ENCODE assay signal across 9 cellular contexts in genomic region chr1:1894354-1895049, GRCh38. TPM values are rescaled to one million over a fixed set of nuclear protein-coding genes. Genes with fewer than 3 reads are reported as not detected.
DNase-seq lines count a peak whose midpoint lies in the region; ATAC-seq, FAIRE-seq and TF ChIP-seq lines count a peak whose summit lies in the region.
"Had no signal": no experiment of that assay in that cellular context is flagged by ENCODE, and none has a peak within 500 bp of the region (broad histone marks: within the 10 kb centered on the region; RNA-seq: fewer than 3 reads in every experiment).

No MANE protein-coding gene starts in this region.

- H3K4me2 ChIP-seq in HCT116 (ENCODE audit: low read length) (peak overlapping the region; percentile 37), astrocyte (ENCODE audit: low read length) (peak overlapping the region; percentile 15)

- FAIRE-seq in astrocyte (lab: Jason Lieb, UNC), result no peak
- FAIRE-seq in D721Med (lab: Jason Lieb, UNC), result no peak

- H3K9me3 ChIP-seq in HCT116 (ENCODE audit: control insufficient read depth in 1 of 2, insufficient read depth in 1 of 2, low read depth in 1 of 2, low read length in 2 of 2), result no peaks in the 10 kb centered on the region
- H3K9me3 ChIP-seq in astrocyte (ENCODE audit: insufficient read depth, low read depth, low read length), result no peaks in the 10 kb centered on the region

- H2AFZ ChIP-seq in ACC112 (ENCODE audit: low read length, unreplicated experiment) (no peak overlapping the region), HCT116 (ENCODE audit: low read depth, low read length, poor library complexity, severe bottlenecking) (no peak overlapping the region), astrocyte (ENCODE audit: low read depth, low read length) (no peak overlapping the region)

- no peak overlapping the region for H3K27ac Mint-ChIP-seq in astrocyte (ENCODE audit: unreplicated experiment)
- peak overlapping the region in 5 of 6 donors; percentile 75 to 96 (median 78) for H3K27ac Mint-ChIP-seq in naive B cell

- ATAC-seq in HCT116, result no peak
- no peak for ATAC-seq in naive B cell (ENCODE audit: low read depth in 2 of 2)

- BruUV-seq in HCT116 (replicated peaks; lab: Mats Ljungman, UMichigan), result no TSS peak

- H3K9ac ChIP-seq in HCT116 (ENCODE audit: low read length) (no peak overlapping the region; the same call in 1 of the 2 replicates), astrocyte (ENCODE audit: low read length) (no peak overlapping the region)

- POLR2A ChIA-PET in HCT116 (lab: Charles Lee), result interaction anchor here (1.1 to 1.6 kb wide), 2 partner anchors 11 to 14 kb away, joined by 3 to 5 read pairs; no protein-coding TSS in a partner anchor

- TF ChIP-seq RAD21 in HCT116 (IDR thresholded peaks at IDR 0.05; ENCODE audit: low read depth), result no peak

- H3K27me3 ChIP-seq in ACC112 (ENCODE audit: insufficient read depth, low read length), result no peaks in the 10 kb centered on the region
- no peaks in the 10 kb centered on the region for H3K27me3 ChIP-seq in HCT116 (ENCODE audit: insufficient read depth, low read length)
- no peaks in the 10 kb centered on the region for H3K27me3 ChIP-seq in astrocyte (ENCODE audit: insufficient read depth, low read length)

- H3K4me3 Mint-ChIP-seq in astrocyte (ENCODE audit: unreplicated experiment) (no peak overlapping the region), naive B cell (peak overlapping the region in 6 of 8 donors; percentile 36 to 80 (median 56))

- H3K36me3 ChIP-seq in ACC112 (ENCODE audit: insufficient read depth, low read length) (no peaks in the 10 kb centered on the region), HCT116 (ENCODE audit: control insufficient read depth in 1 of 2, insufficient read depth in 2 of 2, low read length in 2 of 2) (no peaks in the 10 kb centered on the region), astrocyte (ENCODE audit: insufficient read depth, low read length) (no peaks in the 10 kb centered on the region)

- H3K4me1 ChIP-seq in ACC112 (ENCODE audit: control insufficient read depth, insufficient read depth, low read length, unreplicated experiment) (peaks cover 21% of the 10 kb centered on the region), HCT116 (ENCODE audit: control insufficient read depth in 1 of 2, insufficient read depth in 2 of 2, low read length in 2 of 2) (peaks cover 32 to 50% of the 10 kb centered on the region in 2 experiments), astrocyte (ENCODE audit: insufficient read depth, low read length) (peaks cover 10% of the 10 kb centered on the region)

- H3K79me2 ChIP-seq in ACC112 (ENCODE audit: control insufficient read depth, insufficient read depth, low read length, unreplicated experiment) (peaks cover 14% of the 10 kb centered on the region), HCT116 (ENCODE audit: insufficient read depth, low read length) (peaks cover 7% of the 10 kb centered on the region), astrocyte (ENCODE audit: insufficient read depth, low read length) (peaks cover 22% of the 10 kb centered on the region)

- no peak for TF ChIP-seq CTCF in HCT116 (IDR thresholded peaks at IDR 0.05 in 2 of 3, conservative IDR thresholded peaks at IDR 0.05 in 1 of 3; ENCODE audit: borderline replicate concordance in 1 of 3, insufficient read depth in 1 of 3, low read depth in 2 of 3, low read length in 2 of 3)
- no peak for TF ChIP-seq CTCF in astrocyte (IDR thresholded peaks at IDR 0.05; ENCODE audit: insufficient read depth, low read depth, low read length)
- TF ChIP-seq CTCF in D721Med (IDR thresholded peaks at IDR 0.05; ENCODE audit: insufficient read depth, missing control alignments), result no peak

- intact Hi-C loops in HCT116 (cut with micrococcal nuclease), result no loop called here

- H3K9me2 ChIP-seq in HCT116 (ENCODE audit: insufficient read depth), result no peaks in the 10 kb centered on the region

- H3K4me1 Mint-ChIP-seq in astrocyte (ENCODE audit: low read depth, unreplicated experiment) (peaks cover 16% of the 10 kb centered on the region), naive B cell (peaks cover 44 to 56% (median 49%) of the 10 kb centered on the region in 3 donors)

- peaks cover 2% of the 10 kb centered on the region for H3K36me3 Mint-ChIP-seq in astrocyte (ENCODE audit: low read depth, unreplicated experiment)
- no peaks in the 10 kb centered on the region for H3K36me3 Mint-ChIP-seq in naive B cell

- CTCF ChIA-PET in HCT116 (lab: Charles Lee), result interaction anchor here (1.2 kb wide), 1 partner anchor 12 kb away, joined by 5 read pairs; no protein-coding TSS in a partner anchor

- H3K27me3 Mint-ChIP-seq in astrocyte (ENCODE audit: low read depth, unreplicated experiment), result peaks cover 3% of the 10 kb centered on the region
- H3K27me3 Mint-ChIP-seq in naive B cell, result no peaks in the 10 kb centered on the region

- no peak overlapping the region for H3K27ac ChIP-seq in ACC112 (ENCODE audit: low read depth, low read length)
- peak overlapping the region; percentile 6; the same call in 1 of the 2 replicates for H3K27ac ChIP-seq in HCT116 (ENCODE audit: low read depth, low read length)
- no peak overlapping the region for H3K27ac ChIP-seq in astrocyte (ENCODE audit: low read depth, low read length)

- no peak for TF ChIP-seq POLR2A in HCT116 (IDR thresholded peaks at IDR 0.05; ENCODE audit: borderline replicate concordance, extremely low read depth, insufficient read depth, insufficient read length)

- H3K4me3 ChIP-seq in ACC112 (ENCODE audit: low read depth, low read length), result 0 out of 2 replicates have a peak overlapping the region, but pooled peaks have one; percentile 29
- no peak overlapping the region for H3K4me3 ChIP-seq in HCT116 (replicated peaks in 1 of 2; ENCODE audit: low read depth in 1 of 2, low read length in 2 of 2)
- H3K4me3 ChIP-seq in astrocyte (ENCODE audit: insufficient read depth, low read depth, low read length), result no peak overlapping the region

- DNase-seq in HCT116 (ENCODE audit: low read depth, low spot score), result no peak
- no peak for DNase-seq in astrocyte (ENCODE audit: low read depth)
- DNase-seq in naive B cell, result no peak
- no peak for DNase-seq in D721Med (ENCODE audit: insufficient read length, low spot score)
- no peak for DNase-seq in central memory CD4-positive, alpha-beta T cell
- DNase-seq in activated CD8-positive, alpha-beta memory T cell treated with anti-CD3 and anti-CD28 coated beads, Interleukin-2, amount 50 U/mL, for 48 hours, result no peak
- no peak for DNase-seq in activated effector memory CD4-positive, alpha-beta T cell treated with anti-CD3 and anti-CD28 coated beads, Interleukin-2, amount 50 U/mL, for 16 hours
- DNase-seq: dermis blood vessel endothelial cell had no signal

- RAD21 ChIA-PET in HCT116 (lab: Charles Lee; ENCODE audit: low non-redundant PET in 1 of 2, low total read pairs in 2 of 2, uncharacterized antibody in 2 of 2, unreplicated experiment in 2 of 2), result no interaction called here

- H4K20me1 ChIP-seq in HCT116 (ENCODE audit: insufficient read depth) (no peaks in the 10 kb centered on the region), astrocyte (ENCODE audit: insufficient read depth, low read length) (peaks cover 8% of the 10 kb centered on the region)

- H3K9me3 Mint-ChIP-seq in astrocyte (ENCODE audit: unreplicated experiment) (no peaks in the 10 kb centered on the region), naive B cell (peaks cover 0 to 1% (median 0%) of the 10 kb centered on the region in 7 donors)

TF ChIP-seq in HCT116, 20 proteins besides CTCF, POLR2A, EP300 and RAD21:
- no peak for TF ChIP-seq EZH2phosphoT487 (IDR thresholded peaks at IDR 0.05; ENCODE audit: borderline replicate concordance)
- TF ChIP-seq EGR1 (IDR thresholded peaks at IDR 0.05; ENCODE audit: low read depth), result no peak

RNA-seq across cellular contexts. Expression of gene GNB1, which starts 3.6 kb away (rescaled TPM):
- 371 TPM for total RNA-seq in HCT116 (2021; ENCODE audit: unreplicated experiment)
- 424 and 488 TPM in 2 replicates for polyA plus RNA-seq in HCT116 (2012)
- 583 and 602 TPM in 2 replicates for total RNA-seq in astrocyte
- polyA plus RNA-seq in naive B cell (ENCODE audit: low read depth in 6 of 6), result 100 to 1,000 TPM in 3 of 6 donors, 10 to 100 TPM in 3; 57.9 to 131 (median 92.3) TPM

RNA-seq across cellular contexts. Expression of gene CALML6, which starts 20.6 kb away (rescaled TPM):
- total RNA-seq in HCT116 (2021; ENCODE audit: unreplicated experiment) (2.3 TPM), astrocyte (0.91 and 1.4 TPM in 2 replicates)
- polyA plus RNA-seq in HCT116 (2012), result 0.62 and 1.7 TPM in 2 replicates
- not detected for polyA plus RNA-seq in naive B cell (ENCODE audit: low read depth in 6 of 6)

RNA-seq across cellular contexts. Expression of gene TMEM52, which starts 24.6 kb away (rescaled TPM):
- total RNA-seq in HCT116 (2021; ENCODE audit: unreplicated experiment), result 27.5 TPM
- polyA plus RNA-seq in HCT116 (2012), result 27.5 and 29.4 TPM in 2 replicates
- 0.84 and 1.4 TPM in 2 replicates for total RNA-seq in astrocyte
- under 1 TPM in 2 of 6 donors, not detected in 4; 0.28 to 0.31 TPM for polyA plus RNA-seq in naive B cell (ENCODE audit: low read depth in 6 of 6)
- total RNA-seq: dermis blood vessel endothelial cell had no signal

Comparison
In these comparisons a context has a peak if more than half of its experiments do, and no peak if none do; other contexts are left out.
1. RNA of gene TMEM52, which starts 24.6 kb away (total RNA-seq): 27.5 TPM in HCT116 (single experiment); 0.84 to 1.4 TPM in astrocyte; every median in the first group is over 10 times any median in the second.